Comparison of ENCODE assay signal across 20 cellular contexts in the genomic region with DNA sequence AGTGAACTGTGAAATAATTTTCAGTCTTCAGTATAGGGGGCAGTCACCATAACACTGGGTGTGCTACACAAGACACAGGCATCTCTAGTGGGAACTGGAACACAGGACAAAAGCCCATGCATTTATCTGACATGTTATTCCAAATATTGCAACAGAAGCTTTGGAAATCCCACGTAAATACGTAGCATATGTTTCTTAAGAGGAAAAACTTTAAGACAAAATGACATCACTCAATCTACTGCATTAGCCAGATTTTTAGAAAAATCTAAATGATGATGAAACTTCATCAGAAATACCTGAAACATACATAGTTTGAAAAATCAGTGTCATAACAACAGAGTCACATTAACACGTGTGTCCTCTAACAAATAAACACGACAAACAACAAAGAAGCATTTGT. TPM values are rescaled to one million over a fixed set of nuclear protein-coding genes. Genes with fewer than 3 reads are reported as not detected.
DNase-seq lines count a peak whose midpoint lies in the region; ATAC-seq and TF ChIP-seq lines count a peak whose summit lies in the region.
"Had no signal": no experiment of that assay in that cellular context is flagged by ENCODE, and none has a peak within 500 bp of the region (broad histone marks: within the 10 kb centered on the region; RNA-seq: fewer than 3 reads in every experiment).

No MANE protein-coding gene starts in this region.

- H3K27me3 ChIP-seq in GM23248 (replicated peaks; ENCODE audit: insufficient read depth) (no peaks in the 10 kb centered on the region), OCI-LY3 (ENCODE audit: low read depth, low read length) (no peaks in the 10 kb centered on the region), osteoblast (ENCODE audit: insufficient read depth, low read length) (no peaks in the 10 kb centered on the region)
- H3K27me3 ChIP-seq: suprapubic skin, uterus had no signal

- H3K4me1 ChIP-seq in GM23248 (ENCODE audit: insufficient read depth) (peaks cover 28% of the 10 kb centered on the region), OCI-LY3 (ENCODE audit: low read length) (peaks cover 75% of the 10 kb centered on the region), osteoblast (ENCODE audit: insufficient read depth, low read length) (peaks cover 3% of the 10 kb centered on the region)
- H3K4me1 ChIP-seq: suprapubic skin, uterus had no signal

- in situ Hi-C loops in GM23248 (cut with MboI) = no loop called here

- no peaks in the 10 kb centered on the region for H3K9me2 ChIP-seq in GM23248 (ENCODE audit: insufficient read depth)

- H3K9ac ChIP-seq in GM23248 (no peak overlapping the region), OCI-LY3 (ENCODE audit: low read length) (peak overlapping the region; percentile 68)

- H3F3A ChIP-seq in GM23248 (ENCODE audit: insufficient read depth) = peaks cover 13% of the 10 kb centered on the region; the same call in 1 of the 2 replicates

- H3K79me2 ChIP-seq in GM23248 (ENCODE audit: insufficient read depth) (no peaks in the 10 kb centered on the region), OCI-LY3 (ENCODE audit: low read length) (peaks cover 30% of the 10 kb centered on the region), osteoblast (ENCODE audit: insufficient read depth, low read length) (no peaks in the 10 kb centered on the region)

- no peaks in the 10 kb centered on the region for H3K36me3 ChIP-seq in GM23248 (ENCODE audit: low read depth)
- no peaks in the 10 kb centered on the region for H3K36me3 ChIP-seq in OCI-LY3 (replicated peaks; ENCODE audit: low read depth, low read length)
- H3K36me3 ChIP-seq in osteoblast (ENCODE audit: insufficient read depth, low read length) = no peaks in the 10 kb centered on the region
- H3K36me3 ChIP-seq: suprapubic skin, uterus had no signal

- H3K27ac ChIP-seq in GM23248 (0 out of 2 replicates have a peak overlapping the region, but pooled peaks have one; percentile 9), OCI-LY3 (ENCODE audit: low read length) (peak overlapping the region; percentile 95), coronary artery (peak overlapping the region in 1 of 2 donors; percentile 57), osteoblast (ENCODE audit: low read depth, low read length) (no peak overlapping the region)
- H3K27ac ChIP-seq: epithelial cell of prostate, suprapubic skin, uterus had no signal

- WGBS in GM23248 (ENCODE audit: low coverage in 1 of 2, low lambda C conversion rate in 2 of 2, missing lambda C conversion rate in 2 of 2), 2 experiments = 76 to 87% methylated on average over 4 of the region's 4 CpGs

- H3K4me2 ChIP-seq in GM23248 (ENCODE audit: unreplicated experiment) (no peak overlapping the region), OCI-LY3 (ENCODE audit: low read length) (peak overlapping the region; percentile 83), osteoblast (ENCODE audit: insufficient read depth, low read length) (peak overlapping the region; percentile 52)

- no peaks in the 10 kb centered on the region for H3K9me3 ChIP-seq in GM23248 (ENCODE audit: low read depth)
- H3K9me3 ChIP-seq in OCI-LY3 (ENCODE audit: insufficient read depth, low read length) = no peaks in the 10 kb centered on the region
- H3K9me3 ChIP-seq in osteoblast (ENCODE audit: low read depth, low read length) = no peaks in the 10 kb centered on the region
- H3K9me3 ChIP-seq: suprapubic skin, uterus had no signal

- H4K20me1 ChIP-seq in GM23248 (ENCODE audit: insufficient read depth) (no peaks in the 10 kb centered on the region), OCI-LY3 (ENCODE audit: insufficient read depth, low read length) (no peaks in the 10 kb centered on the region), osteoblast (ENCODE audit: insufficient read depth, low read length) (no peaks in the 10 kb centered on the region)

- H2AFZ ChIP-seq in GM23248 (no peak overlapping the region), OCI-LY3 (ENCODE audit: low read depth, low read length) (no peak overlapping the region), osteoblast (ENCODE audit: low read length) (peak overlapping the region; percentile 10)

- H3K4me3 ChIP-seq in GM23248 (0 out of 2 replicates have a peak overlapping the region, but pooled peaks have one; percentile 9), OCI-LY3 (ENCODE audit: low read length) (peak overlapping the region; percentile 70), coronary artery (peak overlapping the region; percentile 35), osteoblast (ENCODE audit: insufficient read depth, low read length) (no peak overlapping the region)
- H3K4me3 ChIP-seq: suprapubic skin, uterus had no signal

- DNase-seq in GM23248 (peak; percentile 9), coronary artery (ENCODE audit: low spot score) (no peak), osteoblast (ENCODE audit: insufficient read length, low spot score, missing footprints) (no peak)
- no peak for DNase-seq in stimulated activated CD4-positive, alpha-beta T cell treated with anti-CD3 and anti-CD28 coated beads, Interleukin-2, amount 100 ng/mL, for 24 hours
- DNase-seq: activated CD4-positive, alpha-beta memory T cell treated with anti-CD3 and anti-CD28 coated beads for 36 hours; activated CD4-positive, CD25-positive, alpha-beta regulatory T cell; activated effector memory CD4-positive, alpha-beta T cell treated with Interleukin-2 at 50 U/mL for 16 hours; activated naive CD8-positive, alpha-beta T cell treated with anti-CD3 and anti-CD28 coated beads, Interleukin-2, amount 50 U/mL, for 24 hours; caudate nucleus; CD4-positive, alpha-beta T cell; DMS 273 treated with DMSO at 0.1 percent for 48 hours; NCI-H1417 treated with DMSO at 0.1 percent for 48 hours; NCI-H524 treated with DMSO at 0.1 percent for 48 hours; uterus had no signal

- TF ChIP-seq CTCF in OCI-LY3 (IDR thresholded peaks at IDR 0.05; ENCODE audit: low read depth, low read length) (no peak), coronary artery (IDR thresholded peaks at IDR 0.05) (no peak), osteoblast (IDR thresholded peaks at IDR 0.05; ENCODE audit: extremely low read depth, low read depth, low read length) (no peak)

- ATAC-seq in GM18498 (IDR thresholded peaks at IDR 0.05; ENCODE audit: unreplicated experiment) (no peak), HG02870 (IDR thresholded peaks at IDR 0.05; ENCODE audit: unreplicated experiment) (no peak)
- ATAC-seq: activated naive CD8-positive, alpha-beta T cell treated with anti-CD3 and anti-CD28 coated beads, Interleukin-2, amount 50 U/mL, for 24 hours had no signal

RNA-seq across cellular contexts. Expression of a gene that starts 14.5 kb away (rescaled TPM):
- 0.65 TPM in 1 of 2 replicates, not detected in the other for total RNA-seq in GM23248 (2014; rRNA removed; shearing (Covaris generic))
- polyA plus RNA-seq in GM23248 (2016; fragmentation: Nextera tagmentation; extraction: Ambion mirVana) = 0.26 TPM in 1 of 2 replicates, not detected in the other
- not detected in 2 replicates for total RNA-seq in osteoblast
- total RNA-seq: CD4-positive, alpha-beta T cell; RPMI7951 had no signal
